20 cellular contexts compared by ENCODE assay signal in genomic region chr10:114256822-114257221, GRCh38. TPM values are rescaled to one million over a fixed set of nuclear protein-coding genes. Genes with fewer than 3 reads are reported as not detected.
A peak's percentile ranks its signal among the peaks of the same experiment; 100 is the strongest.
DNase-seq lines count a peak whose midpoint lies in the region; TF ChIP-seq lines count a peak whose summit lies in the region.
"Had no signal": no experiment of that assay in that cellular context is flagged by ENCODE, and none has a peak within 500 bp of the region (broad histone marks: within the 10 kb centered on the region; RNA-seq: fewer than 3 reads in every experiment).

No MANE protein-coding gene starts in this region.

- H3K36me3 ChIP-seq in stomach (peaks cover 0 to 17% (median 0%) of the 10 kb centered on the region in 4 donors), prostate gland (no peaks in the 10 kb centered on the region)

- intact Hi-C loops in stomach (cut with DNase I; ENCODE audit: low total_unique reads) (no loop called here), prostate gland (cut with DNase I) (no loop called here), posterior cingulate gyrus (cut with DNase I) (no loop called here)

- TF ChIP-seq POLR2A in stomach (IDR thresholded peaks at IDR 0.05) (no peak), prostate gland (IDR thresholded peaks at IDR 0.05) (no peak)

- no peak for TF ChIP-seq EP300 in stomach (IDR thresholded peaks at IDR 0.05)

- peaks cover 13 to 30% (median 25%) of the 10 kb centered on the region in 4 donors for H3K4me1 ChIP-seq in stomach
- H3K4me1 ChIP-seq in prostate gland (replicated peaks), result no peaks in the 10 kb centered on the region

- DNase-seq in EL, result peak; percentile 20
- peak; percentile 56 for DNase-seq in M059J (ENCODE audit: low read depth)
- DNase-seq in fibroblast of the aortic adventitia (ENCODE audit: low read depth), result peak; percentile 47
- no peak for DNase-seq in stomach
- DNase-seq in prostate gland (ENCODE audit: low spot score), result no peak
- no peak for DNase-seq in posterior cingulate gyrus
- no peak for DNase-seq in NCI-H2196 treated with DMSO at 0.1 percent for 48 hours (lab: John Stamatoyannopoulos, UW; ENCODE audit: unreplicated experiment)
- DNase-seq: ACHN, AML-193, DMS79, GDM1, H7, Kasumi-1, NCI-H1105, NCI-H2081 treated with DMSO at 0.1 percent for 48 hours, NCI-H510A treated with DMSO at 0.1 percent for 48 hours, NCI-H774, OCI-M1, RPMI8226 had no signal

- peak overlapping the region in 4 of 5 donors; percentile 17 to 73 (median 56) for H3K27ac ChIP-seq in stomach
- H3K27ac ChIP-seq in prostate gland, result no peak overlapping the region

- H3K27me3 ChIP-seq in stomach (no peaks in the 10 kb centered on the region), prostate gland (replicated peaks; ENCODE audit: insufficient read depth) (no peaks in the 10 kb centered on the region)

- H3K9me3 ChIP-seq in stomach (no peaks in the 10 kb centered on the region), prostate gland (no peaks in the 10 kb centered on the region)

- WGBS in stomach, 5 donors, result 52 to 85% (median 65%) methylated on average over 3 of the region's 3 CpGs
- WGBS in prostate gland, result 71% methylated on average over 3 of the region's 3 CpGs

- TF ChIP-seq CTCF in fibroblast of the aortic adventitia (IDR thresholded peaks at IDR 0.05; ENCODE audit: insufficient read depth, low read length) (no peak), stomach (IDR thresholded peaks at IDR 0.05) (no peak), prostate gland (IDR thresholded peaks at IDR 0.05) (no peak)

- H3K4me3 ChIP-seq in fibroblast of the aortic adventitia (ENCODE audit: low read depth, low read length) (no peak overlapping the region), stomach (no peak overlapping the region), prostate gland (no peak overlapping the region)

RNA-seq across cellular contexts. Expression of gene VWA2, which starts 17.8 kb away (rescaled TPM):
- total RNA-seq in M059J (2014; rRNA removed; shearing (Covaris generic)), result not detected in 2 replicates
- 0.09 TPM in 1 of 2 replicates, not detected in the other for total RNA-seq in fibroblast of the aortic adventitia (ENCODE audit: low replicate concordance)
- 10 to 100 TPM in 2 of 5 donors, 1 to 10 TPM in 3; 2.3 to 20.7 (median 6.4) TPM for total RNA-seq in stomach
- polyA plus RNA-seq in stomach, result 1 to 10 TPM in 2 of 3 donors, under 1 TPM in 1; 0.46 to 6.2 (median 1.5) TPM
- 10 to 100 TPM; 14.6 to 24.2 TPM for total RNA-seq in prostate gland
- polyA plus RNA-seq: CD14-positive monocyte had no signal

Comparison
In these comparisons a context has a peak if more than half of its experiments do, and no peak if none do; other contexts are left out.
1. DNase-seq: peak in EL (single experiment), M059J (single experiment) and fibroblast of the aortic adventitia (single experiment); none in stomach (single experiment), prostate gland (single experiment), posterior cingulate gyrus (0 of 10) and NCI-H2196 treated with DMSO at 0.1 percent for 48 hours (single experiment).
2. H3K27ac ChIP-seq: peak in stomach (4 of 5); none in prostate gland (0 of 2).